In the genomic region with DNA sequence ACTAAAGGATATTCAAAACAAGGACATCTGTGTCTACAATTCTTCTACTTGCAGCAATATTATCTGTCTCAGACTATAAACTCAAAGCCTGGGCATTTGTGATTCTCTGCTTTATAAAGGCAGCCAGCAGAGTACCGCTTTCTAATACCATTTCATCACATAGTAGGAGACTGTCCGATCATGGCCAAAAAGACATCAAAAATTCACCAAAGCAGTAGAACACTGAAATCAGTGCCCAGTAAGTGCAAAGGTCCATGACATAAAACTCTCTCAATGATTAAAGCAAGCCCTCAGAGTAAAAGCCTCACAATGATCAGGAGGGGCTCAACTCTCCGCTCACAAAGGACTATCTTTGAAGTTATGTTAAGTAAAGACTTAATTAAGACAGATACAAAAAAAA, we compare ENCODE assay signal across 20 cellular contexts. TPM values are rescaled to one million over a fixed set of nuclear protein-coding genes. Genes with fewer than 3 reads are reported as not detected.
DNase-seq lines count a peak whose midpoint lies in the region; FAIRE-seq and TF ChIP-seq lines count a peak whose summit lies in the region.
"Had no signal": no experiment of that assay in that cellular context is flagged by ENCODE, and none has a peak within 500 bp of the region (broad histone marks: within the 10 kb centered on the region; RNA-seq: fewer than 3 reads in every experiment).

No MANE protein-coding gene starts in this region.

- H3K79me2 ChIP-seq in OCI-LY7 (ENCODE audit: insufficient read depth, low read depth, low read length), result peaks cover 55% of the 10 kb centered on the region; the same call in 1 of the 2 replicates

- H3K9ac ChIP-seq in endodermal cell (ENCODE audit: extremely low read depth, low read length, poor library complexity, severe bottlenecking), result no peak overlapping the region

- H4K20me1 ChIP-seq in OCI-LY7 (ENCODE audit: insufficient read depth, low read length), result no peaks in the 10 kb centered on the region

- H3K27ac Mint-ChIP-seq in activated T-cell treated with anti-CD3 and anti-CD28 coated beads, Interleukin-2, amount 50 U/mL, for 24 hours, result peak overlapping the region; percentile 77
- no peak overlapping the region for H3K27ac Mint-ChIP-seq in endodermal cell
- H3K27ac Mint-ChIP-seq: WTC11 had no signal

- no peak overlapping the region for H2AFZ ChIP-seq in OCI-LY7 (ENCODE audit: low read length)

- TF ChIP-seq CTCF in OCI-LY7 (conservative IDR thresholded peaks at IDR 0.05; ENCODE audit: low read length) (no peak), endodermal cell (conservative IDR thresholded peaks at IDR 0.05) (no peak), prostate gland (IDR thresholded peaks at IDR 0.05) (no peak)

- H3K4me3 Mint-ChIP-seq in activated T-cell treated with anti-CD3 and anti-CD28 coated beads, Interleukin-2, amount 50 U/mL, for 24 hours, result no peak overlapping the region
- no peak overlapping the region for H3K4me3 Mint-ChIP-seq in endodermal cell
- H3K4me3 Mint-ChIP-seq: WTC11 had no signal

- POLR2A ChIA-PET in OCI-LY7 (lab: Charles Lee), result interaction anchor here (0.9 to 5.7 kb wide), 4 partner anchors 9 to 32 kb away, joined by 3 to 42 read pairs (median 4); no protein-coding TSS in a partner anchor

- no peaks in the 10 kb centered on the region for H3K9me3 Mint-ChIP-seq in activated T-cell treated with anti-CD3 and anti-CD28 coated beads, Interleukin-2, amount 50 U/mL, for 24 hours
- H3K9me3 Mint-ChIP-seq in endodermal cell, result no peaks in the 10 kb centered on the region
- H3K9me3 Mint-ChIP-seq: WTC11 had no signal

- H3K4me3 ChIP-seq in OCI-LY7 (ENCODE audit: low read depth, low read length, poor library complexity, severe bottlenecking), result peak overlapping the region; percentile 50
- H3K4me3 ChIP-seq in endodermal cell (ENCODE audit: low read length), result no peak overlapping the region
- H3K4me3 ChIP-seq in prostate gland, result no peak overlapping the region
- H3K4me3 ChIP-seq: gastroesophageal sphincter, HAP-1, upper lobe of left lung had no signal

- intact Hi-C loops in OCI-LY7 (cut with micrococcal nuclease; ENCODE audit: unreplicated experiment) (loop anchor here (2.0 kb wide), 1 partner anchor 14 kb away; no protein-coding TSS in a partner anchor), prostate gland (cut with DNase I) (no loop called here)

- H3K4me1 ChIP-seq in OCI-LY7 (ENCODE audit: insufficient read depth, low read length, poor library complexity, severe bottlenecking) (peaks cover 91% of the 10 kb centered on the region), endodermal cell (ENCODE audit: control insufficient read depth, insufficient read depth, low read length) (no peaks in the 10 kb centered on the region), prostate gland (replicated peaks) (peaks cover 14% of the 10 kb centered on the region)

- TF ChIP-seq POLR2A in prostate gland (IDR thresholded peaks at IDR 0.05) (no peak), H54 (IDR thresholded peaks at IDR 0.05; ENCODE audit: low read depth, low read length) (no peak)

- 97 to 100% methylated on average over 1 to 3 of the region's 3 CpGs for WGBS in endodermal cell (ENCODE audit: insufficient coverage in 1 of 2, insufficient read length in 1 of 2), 2 experiments
- 76% methylated on average over 3 of the region's 3 CpGs for WGBS in prostate gland

- peak overlapping the region; percentile 83 for H3K27ac ChIP-seq in OCI-LY7 (ENCODE audit: low read depth, low read length, poor library complexity, severe bottlenecking)
- no peak overlapping the region for H3K27ac ChIP-seq in endodermal cell (ENCODE audit: low read depth, low read length)
- H3K27ac ChIP-seq in prostate gland, result peak overlapping the region; percentile 49 to 61
- H3K27ac ChIP-seq: gastroesophageal sphincter had no signal

- H3K9me3 ChIP-seq in OCI-LY7 (ENCODE audit: low read length) (no peaks in the 10 kb centered on the region), endodermal cell (ENCODE audit: control insufficient read depth, low read length) (no peaks in the 10 kb centered on the region), prostate gland (no peaks in the 10 kb centered on the region)
- H3K9me3 ChIP-seq: gastroesophageal sphincter, HAP-1, upper lobe of left lung had no signal

- no TSS peak for BruUV-seq in OCI-LY7 (replicated peaks; lab: Mats Ljungman, UMichigan)

- H3K36me3 ChIP-seq in OCI-LY7 (ENCODE audit: insufficient read depth, low read length) (0 out of 2 replicates have a peak, but pooled peaks cover 5% of the 10 kb centered on the region), endodermal cell (ENCODE audit: control insufficient read depth, insufficient read depth, low read length) (no peaks in the 10 kb centered on the region), prostate gland (no peaks in the 10 kb centered on the region)
- H3K36me3 ChIP-seq: gastroesophageal sphincter, HAP-1, upper lobe of left lung had no signal

- no peaks in the 10 kb centered on the region for H3K27me3 Mint-ChIP-seq in activated T-cell treated with anti-CD3 and anti-CD28 coated beads, Interleukin-2, amount 50 U/mL, for 24 hours
- H3K27me3 Mint-ChIP-seq in endodermal cell (ENCODE audit: insufficient read depth), result no peaks in the 10 kb centered on the region

- H3K36me3 Mint-ChIP-seq in activated T-cell treated with anti-CD3 and anti-CD28 coated beads, Interleukin-2, amount 50 U/mL, for 24 hours (ENCODE audit: low read depth), result peaks cover 10% of the 10 kb centered on the region
- no peaks in the 10 kb centered on the region for H3K36me3 Mint-ChIP-seq in endodermal cell (ENCODE audit: low read depth)
- H3K36me3 Mint-ChIP-seq: WTC11 had no signal

- DNase-seq in activated T-cell treated with anti-CD3 and anti-CD28 coated beads, Interleukin-2, amount 50 U/mL, for 24 hours, result no peak
- DNase-seq in activated T-cell treated with anti-CD3 and anti-CD28 coated beads, Interleukin-2, amount 50 U/mL, for 1 hour, result no peak
- no peak for DNase-seq in OCI-LY7 (ENCODE audit: low spot score)
- DNase-seq in endodermal cell, result peak; percentile 13
- no peak for DNase-seq in prostate gland (ENCODE audit: low spot score)
- no peak for DNase-seq in H54 (ENCODE audit: insufficient read length, low spot score)
- DNase-seq in D341Med (ENCODE audit: low spot score), result no peak
- DNase-seq in NCI-H2227 treated with DMSO at 0.1 percent for 48 hours (lab: John Stamatoyannopoulos, UW), result no peak
- DNase-seq: ACHN; activated CD8-positive, alpha-beta memory T cell treated with anti-CD3 and anti-CD28 coated beads, Interleukin-2, amount 50 U/mL, for 48 hours; amygdala; mesendoderm; NCI-H2107; NCI-H774; upper lobe of left lung had no signal

- H3K4me1 Mint-ChIP-seq in activated T-cell treated with anti-CD3 and anti-CD28 coated beads, Interleukin-2, amount 50 U/mL, for 24 hours (ENCODE audit: low read depth), result peaks cover 61% of the 10 kb centered on the region
- H3K4me1 Mint-ChIP-seq in endodermal cell, result peaks cover 10% of the 10 kb centered on the region

- CTCF ChIA-PET in OCI-LY7 (lab: Charles Lee; ENCODE audit: unreplicated experiment), result interaction anchor here (1.0 to 1.1 kb wide), 2 partner anchors 9 to 33 kb away, joined by 3 read pairs; no protein-coding TSS in a partner anchor

- peak overlapping the region; percentile 72 for H3K4me2 ChIP-seq in OCI-LY7 (ENCODE audit: low read length)

- H3K9me2 ChIP-seq in OCI-LY7 (ENCODE audit: insufficient read depth, low read length), result no peaks in the 10 kb centered on the region

- FAIRE-seq in H54 (lab: Jason Lieb, UNC), result no peak
- FAIRE-seq: G401.6, GM12892 had no signal

- no peaks in the 10 kb centered on the region for H3K27me3 ChIP-seq in endodermal cell (ENCODE audit: control insufficient read depth, insufficient read depth, low read length, poor library complexity, severe bottlenecking)
- H3K27me3 ChIP-seq in prostate gland (replicated peaks; ENCODE audit: insufficient read depth), result no peaks in the 10 kb centered on the region
- H3K27me3 ChIP-seq: gastroesophageal sphincter, upper lobe of left lung had no signal

RNA-seq across cellular contexts. Expression of gene ERN1, which starts 23.0 kb away (rescaled TPM):
- 14.7 and 22.0 TPM in 2 replicates for total RNA-seq in OCI-LY7 (2014; rRNA removed; shearing (Covaris generic))
- total RNA-seq in OCI-LY7 (2022) (65.6 and 70.3 TPM in 2 replicates), endodermal cell (10 to 100 TPM in 1 of 2 donors, 1 to 10 TPM in 1; 9.0 to 13.7 TPM), prostate gland (10 to 100 TPM; 14.4 to 21.4 TPM)
- polyA plus RNA-seq in endodermal cell (2013, experiment 1 of 2), result 3.0 TPM
- polyA plus RNA-seq in endodermal cell (2013, experiment 2 of 2), result 3.6 TPM
